In the genomic region with DNA sequence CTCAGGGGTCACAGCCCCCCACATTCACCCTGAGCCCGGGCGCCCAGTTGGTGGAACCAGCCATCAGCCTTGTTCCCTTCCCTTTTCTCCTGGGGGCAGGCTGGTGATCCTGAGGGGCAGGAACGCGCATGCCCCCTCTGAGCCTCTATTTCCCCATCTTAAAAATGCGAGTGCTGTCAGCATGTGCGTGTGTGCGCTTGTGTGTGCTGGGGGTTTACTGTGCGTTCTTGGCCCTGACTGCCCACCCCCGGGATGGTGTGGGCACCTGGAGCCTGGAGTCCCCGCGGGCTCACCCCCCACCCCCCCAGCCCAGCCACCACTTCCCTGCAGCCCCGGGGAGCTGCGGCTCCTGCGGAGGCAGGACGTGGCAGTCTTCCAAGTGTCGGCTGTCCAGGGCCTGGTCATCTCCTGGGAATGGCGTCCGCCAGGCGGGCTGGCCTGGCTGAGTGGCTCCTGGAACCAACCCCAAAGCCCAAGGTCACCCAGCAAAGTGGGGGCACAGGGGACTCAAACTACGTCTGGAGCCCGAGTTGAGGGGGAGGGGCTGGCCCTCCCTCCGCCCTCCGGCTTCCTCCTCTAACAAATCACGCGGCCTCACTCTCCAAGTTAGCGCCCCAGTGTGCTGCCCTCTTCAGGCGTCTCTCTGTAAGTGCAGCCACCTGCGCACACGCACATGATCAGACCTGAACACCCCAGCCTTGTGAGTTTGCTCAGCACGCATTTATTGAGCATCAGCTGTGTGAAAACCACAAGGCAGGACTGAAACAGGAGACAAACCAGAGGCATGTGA, we compare ENCODE assay signal across 9 cellular contexts. TPM values are rescaled to one million over a fixed set of nuclear protein-coding genes. Genes with fewer than 3 reads are reported as not detected.
DNase-seq lines count a peak whose midpoint lies in the region; ATAC-seq, FAIRE-seq and TF ChIP-seq lines count a peak whose summit lies in the region.
"Not testable (repeated sequence)": the region's sequence is repeated elsewhere in the genome, so short reads cannot be mapped to it uniquely, and the experiment has no call there.
"Had no signal": no experiment of that assay in that cellular context is flagged by ENCODE, and none has a peak within 500 bp of the region (broad histone marks: within the 10 kb centered on the region; RNA-seq: fewer than 3 reads in every experiment).

No MANE protein-coding gene starts in this region.

- H3K9me3 Mint-ChIP-seq in naive B cell = not testable (repeated sequence)

- H3K27me3 ChIP-seq in PC-3 (ENCODE audit: low read length); cardiac muscle cell; thoracic aorta (replicated peaks; ENCODE audit: insufficient read depth): not testable (repeated sequence)

- H3K4me3 Mint-ChIP-seq in naive B cell = not testable (repeated sequence)

- BruUV-seq in PC-3 (replicated peaks; lab: Mats Ljungman, UMichigan) = not testable (repeated sequence)

- DNase-seq in GM12891 (ENCODE audit: insufficient read length, low spot score); PC-3; cardiac muscle cell (ENCODE audit: low read depth in 1 of 2, low spot score in 1 of 2); naive B cell; thoracic aorta (ENCODE audit: low spot score): not testable (repeated sequence)
- peak; percentile 1 for DNase-seq in activated gamma-delta T cell treated with Interleukin-2 at 50 U/mL for 16 hours

- H3K36me3 ChIP-seq in PC-3 (ENCODE audit: low read depth, low read length); cardiac muscle cell; thoracic aorta: not testable (repeated sequence)

- H3K4me1 Mint-ChIP-seq in naive B cell = not testable (repeated sequence)

- H3K9me2 ChIP-seq in PC-3 (replicated peaks; ENCODE audit: low read length) = not testable (repeated sequence)

- H3K9ac ChIP-seq in PC-3 (ENCODE audit: low read length) = not testable (repeated sequence)

- not testable (repeated sequence) for H3K36me3 Mint-ChIP-seq in naive B cell

- not testable (repeated sequence) for H4K20me1 ChIP-seq in PC-3 (ENCODE audit: low read length)

- H3K79me2 ChIP-seq in PC-3 (ENCODE audit: low read length) = not testable (repeated sequence)

- not testable (repeated sequence) for H3K27me3 Mint-ChIP-seq in naive B cell

- H3K4me3 ChIP-seq in PC-3 (ENCODE audit: low read length); cardiac muscle cell; thoracic aorta: not testable (repeated sequence)

- not testable (repeated sequence) for H3F3A ChIP-seq in PC-3 (ENCODE audit: low read length, unreplicated experiment)

- H2AFZ ChIP-seq in PC-3 (ENCODE audit: low read length) = not testable (repeated sequence)

- not testable (repeated sequence) for H3K4me2 ChIP-seq in PC-3 (ENCODE audit: low read length)

- H3K4me1 ChIP-seq in PC-3 (ENCODE audit: insufficient read depth, low read length); cardiac muscle cell (ENCODE audit: low read depth); thoracic aorta (ENCODE audit: control insufficient read depth in 1 of 2, low read depth in 2 of 2): not testable (repeated sequence)

- CTCF ChIA-PET in PC-3 (lab: Charles Lee) = not testable (repeated sequence)

- not testable (repeated sequence) for TF ChIP-seq POLR2A in GM12891 (IDR thresholded peaks at IDR 0.05; ENCODE audit: low read depth, low read length)

- POLR2A ChIA-PET in PC-3 (lab: Charles Lee; ENCODE audit: unreplicated experiment) = not testable (repeated sequence)

- H3K27ac ChIP-seq in PC-3 (ENCODE audit: low read length) = not testable (repeated sequence)
- H3K27ac ChIP-seq in cardiac muscle cell (peak overlapping the region; percentile 31), thoracic aorta (peak overlapping the region; percentile 55 to 61)

- intact Hi-C loops in PC-3 (cut with micrococcal nuclease) = not testable (repeated sequence)

- peak; percentile 99 for FAIRE-seq in GM12891 (lab: Jason Lieb, UNC)

- not testable (repeated sequence) for H3K27ac Mint-ChIP-seq in naive B cell

- not testable (repeated sequence) for H3K9me3 ChIP-seq in PC-3 (ENCODE audit: low read length); cardiac muscle cell (ENCODE audit: low read depth); thoracic aorta

- ATAC-seq in GM19463 (IDR thresholded peaks at IDR 0.05; ENCODE audit: unreplicated experiment) = peak; percentile 39
- ATAC-seq in HG02885 (IDR thresholded peaks at IDR 0.05; ENCODE audit: poor library complexity, unreplicated experiment) = peak; percentile 68
- ATAC-seq in PC-3 = peak; percentile 59
- peak; percentile 82 to 86 for ATAC-seq in naive B cell (ENCODE audit: low read depth in 2 of 2)
- ATAC-seq in thoracic aorta (ENCODE audit: insufficient number of reproducible peaks, low FRiP score, low read depth) = peak; percentile 90

- TF ChIP-seq CTCF in PC-3 (conservative IDR thresholded peaks at IDR 0.05; ENCODE audit: low read depth, low read length); cardiac muscle cell (IDR thresholded peaks at IDR 0.05; ENCODE audit: low read depth, low read length); thoracic aorta (IDR thresholded peaks at IDR 0.05): not testable (repeated sequence)

RNA-seq across cellular contexts. Expression of gene GRAPL, which starts 14.2 kb away (rescaled TPM):
- 13.3 TPM for polyA plus RNA-seq in GM12891 (2012; ENCODE audit: low read depth, missing spikeins)
- total RNA-seq in PC-3 (2014; rRNA removed) (not detected in 2 replicates), cardiac muscle cell (0.57 TPM in 1 of 2 replicates, not detected in the other), thoracic aorta (1 to 10 TPM in 1 of 2 donors, under 1 TPM in 1; 0.54 to 3.0 TPM)
- polyA plus RNA-seq in cardiac muscle cell (not detected in 2 replicates), naive B cell (ENCODE audit: low read depth in 6 of 6) (1 to 10 TPM in 5 of 6 donors, not detected in 1; 3.5 to 7.2 (median 4.4) TPM)
- total RNA-seq: H7 had no signal

Comparison
In these comparisons a context has a peak if more than half of its experiments do, and no peak if none do; other contexts are left out.
1. ATAC-seq: peak in every context shown above with its lines; median percentile 90 in thoracic aorta; 84 in naive B cell; 68 in HG02885; 59 in PC-3; 39 in GM19463.